14 cellular contexts compared by ENCODE assay signal in genomic region chr1:10383630-10384029, GRCh38. TPM values are rescaled to one million over a fixed set of nuclear protein-coding genes. Genes with fewer than 3 reads are reported as not detected.
A peak's percentile ranks its signal among the peaks of the same experiment; 100 is the strongest.
DNase-seq lines count a peak whose midpoint lies in the region; ATAC-seq and TF ChIP-seq lines count a peak whose summit lies in the region.
"Had no signal": no experiment of that assay in that cellular context is flagged by ENCODE, and none has a peak within 500 bp of the region (broad histone marks: within the 10 kb centered on the region; RNA-seq: fewer than 3 reads in every experiment).

No MANE protein-coding gene starts in this region.

- TF ChIP-seq CTCF in HFFc6 (IDR thresholded peaks at IDR 0.05) (no peak), brain (conservative IDR thresholded peaks at IDR 0.05) (no peak), nephron (IDR thresholded peaks at IDR 0.05; ENCODE audit: unreplicated experiment in 3 of 3) (no peak)

- no peak for ATAC-seq in HG03457 (IDR thresholded peaks at IDR 0.05; ENCODE audit: unreplicated experiment)
- ATAC-seq: CD8-positive, alpha-beta T cell; GM23338 had no signal

- H3K9me3 Mint-ChIP-seq in HFFc6, result no peaks in the 10 kb centered on the region
- no peaks in the 10 kb centered on the region for H3K9me3 Mint-ChIP-seq in brain
- H3K9me3 Mint-ChIP-seq in nephron, result no peaks in the 10 kb centered on the region
- H3K9me3 Mint-ChIP-seq: CD14-positive monocyte; CD8-positive, alpha-beta T cell; GM23338 had no signal

- DNase-seq in HFFc6 (no peak), ureter (ENCODE audit: low spot score) (no peak)
- no peak for DNase-seq in stimulated activated CD4-positive, alpha-beta T cell treated with anti-CD3 and anti-CD28 coated beads, Interleukin-4, amount 100 ng/mL, for 1 hour
- DNase-seq: CD8-positive, alpha-beta T cell; COR-L47; DMS153; DMS79 treated with DMSO at 0.1 percent for 48 hours; EL; H7 had no signal

- H3K4me1 Mint-ChIP-seq in HFFc6 (ENCODE audit: low read depth), result peaks cover 43% of the 10 kb centered on the region
- peaks cover 35% of the 10 kb centered on the region for H3K4me1 Mint-ChIP-seq in brain
- peaks cover 36% of the 10 kb centered on the region for H3K4me1 Mint-ChIP-seq in nephron

- no peaks in the 10 kb centered on the region; the same call in 1 of the 2 replicates for H3K27me3 Mint-ChIP-seq in HFFc6 (ENCODE audit: insufficient read depth)
- no peaks in the 10 kb centered on the region for H3K27me3 Mint-ChIP-seq in brain
- peaks cover 3% of the 10 kb centered on the region for H3K27me3 Mint-ChIP-seq in nephron (ENCODE audit: low read depth)

- H3K4me3 Mint-ChIP-seq in HFFc6 (no peak overlapping the region), brain (no peak overlapping the region), nephron (no peak overlapping the region)
- H3K4me3 Mint-ChIP-seq: CD14-positive monocyte; CD8-positive, alpha-beta T cell; GM23338 had no signal

- peaks cover 12% of the 10 kb centered on the region for H3K36me3 Mint-ChIP-seq in HFFc6 (ENCODE audit: low read depth)
- H3K36me3 Mint-ChIP-seq in brain, result peaks cover 50% of the 10 kb centered on the region
- peaks cover 31% of the 10 kb centered on the region for H3K36me3 Mint-ChIP-seq in nephron (ENCODE audit: low read depth)

- peak overlapping the region; percentile 42 for H3K27ac Mint-ChIP-seq in HFFc6
- peak overlapping the region in 4 of 5 experiments; percentile 4 to 73 (median 43) for H3K27ac Mint-ChIP-seq in brain
- peak overlapping the region in 2 of 3 experiments; percentile 14 to 18 for H3K27ac Mint-ChIP-seq in nephron
- H3K27ac Mint-ChIP-seq: CD8-positive, alpha-beta T cell; GM23338 had no signal

RNA-seq across cellular contexts. Expression of gene PGD, which starts 15.2 kb away (rescaled TPM):
- total RNA-seq in HFFc6 (2021; fragmentation: NEBNext Ultra II Directional; extraction: Animal tissue kit (Norgen Biotek cat#: 25700)), result 100 to 1,000 TPM; 131 to 235 (median 220) TPM
- polyA plus RNA-seq in brain (ENCODE audit: insufficient read depth, low read depth, low replicate concordance), result 308 TPM
- total RNA-seq in ureter, result 85.1 TPM

RNA-seq across cellular contexts. Expression of gene CENPS, which starts 46.6 kb away (rescaled TPM):
- 10 to 100 TPM; 24.3 to 31.0 (median 27.3) TPM for total RNA-seq in HFFc6 (2021; fragmentation: NEBNext Ultra II Directional; extraction: Animal tissue kit (Norgen Biotek cat#: 25700))
- polyA plus RNA-seq in brain (ENCODE audit: insufficient read depth, low read depth, low replicate concordance), result 20.4 TPM
- 14.9 TPM for total RNA-seq in ureter
